17 cellular contexts compared by ENCODE assay signal in genomic region chr5:96247733-96248132, GRCh38.
DNase-seq lines count a peak whose midpoint lies in the region; ATAC-seq, FAIRE-seq and TF ChIP-seq lines count a peak whose summit lies in the region.
"Had no signal": no experiment of that assay in that cellular context is flagged by ENCODE, and none has a peak within 500 bp of the region (broad histone marks: within the 10 kb centered on the region; RNA-seq: fewer than 3 reads in every experiment).

No MANE protein-coding gene starts in this region.

- H4K20me1 ChIP-seq in astrocyte (ENCODE audit: insufficient read depth, low read length): no peaks in the 10 kb centered on the region

- H3K79me2 ChIP-seq in ACC112 (ENCODE audit: control insufficient read depth, insufficient read depth, low read length, unreplicated experiment) (no peaks in the 10 kb centered on the region), astrocyte (ENCODE audit: insufficient read depth, low read length) (no peaks in the 10 kb centered on the region)

- no peak overlapping the region for H3K4me3 Mint-ChIP-seq in astrocyte (ENCODE audit: unreplicated experiment)
- H3K4me3 Mint-ChIP-seq in progenitor cell of endocrine pancreas (ENCODE audit: low read depth): no peak overlapping the region
- no peak overlapping the region for H3K4me3 Mint-ChIP-seq in natural killer cell treated with Interleukin-12 subunit alpha and Interleukin-12 subunit beta and Interleukin-15 and Interleukin-18, amount 100 ng/mL, for 72 hours
- H3K4me3 Mint-ChIP-seq: activated CD4-positive, alpha-beta memory T cell treated with anti-CD3 and anti-CD28 coated beads, Interleukin-2, amount 10 ng/mL, durations not matched to agents 7 days and 5 days; naive B cell; stimulated activated naive CD8-positive, alpha-beta T cell treated with anti-CD3 and anti-CD28 coated beads, Interleukin-15, Interleukin-2, amounts not matched to agents 100 ng/mL and 50 ng/mL, for 24 hours had no signal

- no peak overlapping the region for H3K27ac Mint-ChIP-seq in astrocyte (ENCODE audit: unreplicated experiment)
- H3K27ac Mint-ChIP-seq in progenitor cell of endocrine pancreas: peak overlapping the region; percentile 72
- no peak overlapping the region for H3K27ac Mint-ChIP-seq in natural killer cell treated with Interleukin-12 subunit alpha and Interleukin-12 subunit beta and Interleukin-15 and Interleukin-18, amount 100 ng/mL, for 72 hours
- H3K27ac Mint-ChIP-seq: activated CD4-positive, alpha-beta memory T cell treated with anti-CD3 and anti-CD28 coated beads, Interleukin-2, amount 10 ng/mL, durations not matched to agents 7 days and 5 days; naive B cell; stimulated activated naive CD8-positive, alpha-beta T cell treated with anti-CD3 and anti-CD28 coated beads, Interleukin-15, Interleukin-2, amounts not matched to agents 100 ng/mL and 50 ng/mL, for 24 hours had no signal

- TF ChIP-seq CTCF in astrocyte (IDR thresholded peaks at IDR 0.05; ENCODE audit: insufficient read depth, low read depth, low read length) (no peak), heart left ventricle (IDR thresholded peaks at IDR 0.05) (no peak), progenitor cell of endocrine pancreas (IDR thresholded peaks at IDR 0.05; ENCODE audit: unreplicated experiment) (no peak)

- H3K36me3 Mint-ChIP-seq in astrocyte (ENCODE audit: low read depth, unreplicated experiment) (peaks cover 4% of the 10 kb centered on the region), progenitor cell of endocrine pancreas (ENCODE audit: insufficient read depth) (peaks cover 2% of the 10 kb centered on the region)
- no peaks in the 10 kb centered on the region for H3K36me3 Mint-ChIP-seq in natural killer cell treated with Interleukin-12 subunit alpha and Interleukin-12 subunit beta and Interleukin-15 and Interleukin-18, amount 100 ng/mL, for 72 hours
- H3K36me3 Mint-ChIP-seq: naive B cell had no signal

- H2AFZ ChIP-seq in ACC112 (ENCODE audit: low read length, unreplicated experiment) (peak overlapping the region; percentile 82), astrocyte (ENCODE audit: low read depth, low read length) (no peak overlapping the region)

- H3K4me1 Mint-ChIP-seq in astrocyte (ENCODE audit: low read depth, unreplicated experiment): peaks cover 21% of the 10 kb centered on the region
- peaks cover 52% of the 10 kb centered on the region for H3K4me1 Mint-ChIP-seq in progenitor cell of endocrine pancreas (ENCODE audit: low read depth)
- no peaks in the 10 kb centered on the region for H3K4me1 Mint-ChIP-seq in natural killer cell treated with Interleukin-12 subunit alpha and Interleukin-12 subunit beta and Interleukin-15 and Interleukin-18, amount 100 ng/mL, for 72 hours (ENCODE audit: low read depth in 2 of 2)
- H3K4me1 Mint-ChIP-seq: activated CD4-positive, alpha-beta memory T cell treated with anti-CD3 and anti-CD28 coated beads, Interleukin-2, amount 10 ng/mL, durations not matched to agents 7 days and 5 days; naive B cell had no signal

- ATAC-seq in heart left ventricle (peak; percentile 36 to 47 (median 40)), HG02870 (IDR thresholded peaks at IDR 0.05; ENCODE audit: unreplicated experiment) (no peak)
- no peak for ATAC-seq in natural killer cell treated with Interleukin-12 subunit alpha and Interleukin-12 subunit beta and Interleukin-15 and Interleukin-18, amount 100 ng/mL, for 72 hours

- H3K27ac ChIP-seq in ACC112 (ENCODE audit: low read depth, low read length) (peak overlapping the region; percentile 48), astrocyte (ENCODE audit: low read depth, low read length) (no peak overlapping the region), heart left ventricle (peak overlapping the region; percentile 51 to 81 (median 74))

- no peak for TF ChIP-seq POLR2A in heart left ventricle (IDR thresholded peaks at IDR 0.05)

- H3K27me3 Mint-ChIP-seq in astrocyte (ENCODE audit: low read depth, unreplicated experiment): no peaks in the 10 kb centered on the region
- no peaks in the 10 kb centered on the region for H3K27me3 Mint-ChIP-seq in progenitor cell of endocrine pancreas
- H3K27me3 Mint-ChIP-seq in natural killer cell treated with Interleukin-12 subunit alpha and Interleukin-12 subunit beta and Interleukin-15 and Interleukin-18, amount 100 ng/mL, for 72 hours: peaks cover 13 to 21% of the 10 kb centered on the region in 2 donors

- H3K9me3 Mint-ChIP-seq in astrocyte (ENCODE audit: unreplicated experiment): no peaks in the 10 kb centered on the region
- H3K9me3 Mint-ChIP-seq in progenitor cell of endocrine pancreas (ENCODE audit: low read depth): peaks cover 4% of the 10 kb centered on the region
- no peaks in the 10 kb centered on the region for H3K9me3 Mint-ChIP-seq in natural killer cell treated with Interleukin-12 subunit alpha and Interleukin-12 subunit beta and Interleukin-15 and Interleukin-18, amount 100 ng/mL, for 72 hours
- H3K9me3 Mint-ChIP-seq: activated CD4-positive, alpha-beta memory T cell treated with anti-CD3 and anti-CD28 coated beads, Interleukin-2, amount 10 ng/mL, durations not matched to agents 7 days and 5 days; stimulated activated naive CD8-positive, alpha-beta T cell treated with anti-CD3 and anti-CD28 coated beads, Interleukin-15, Interleukin-2, amounts not matched to agents 100 ng/mL and 50 ng/mL, for 24 hours had no signal

- H3K4me2 ChIP-seq in astrocyte (ENCODE audit: low read length): peak overlapping the region; percentile 8

- H3K27me3 ChIP-seq in ACC112 (ENCODE audit: insufficient read depth, low read length): no peaks in the 10 kb centered on the region
- H3K27me3 ChIP-seq in astrocyte (ENCODE audit: insufficient read depth, low read length): no peaks in the 10 kb centered on the region
- H3K27me3 ChIP-seq in heart left ventricle: no peaks in the 10 kb centered on the region

- DNase-seq in astrocyte (ENCODE audit: low read depth): no peak
- no peak for DNase-seq in heart left ventricle
- DNase-seq in progenitor cell of endocrine pancreas (ENCODE audit: low spot score, unreplicated experiment): no peak
- DNase-seq in natural killer cell treated with Interleukin-12 subunit alpha and Interleukin-12 subunit beta and Interleukin-15 and Interleukin-18, amount 100 ng/mL, for 72 hours (ENCODE audit: low spot score): no peak
- no peak for DNase-seq in NAMALWA (ENCODE audit: low spot score)
- no peak for DNase-seq in HTR-8/SVneo (ENCODE audit: insufficient read length, low spot score)
- DNase-seq: activated CD4-positive, alpha-beta memory T cell treated with anti-CD3 and anti-CD28 coated beads, Interleukin-2, amount 10 ng/mL, durations not matched to agents 7 days and 5 days; activated effector memory CD4-positive, alpha-beta T cell treated with anti-CD3 and anti-CD28 coated beads, Interleukin-2, amount 50 U/mL, for 16 hours; naive B cell; NCI-H2029; NCI-H748 treated with DMSO at 0.1 percent for 48 hours; SHP77 had no signal

- FAIRE-seq in astrocyte (lab: Jason Lieb, UNC) (no peak), HTR-8/SVneo (lab: Jason Lieb, UNC) (no peak)
- FAIRE-seq: TTC549 had no signal

- peak overlapping the region; percentile 26 for H3K9ac ChIP-seq in astrocyte (ENCODE audit: low read length)

- H3K4me1 ChIP-seq in ACC112 (ENCODE audit: control insufficient read depth, insufficient read depth, low read length, unreplicated experiment) (peaks cover 36% of the 10 kb centered on the region), astrocyte (ENCODE audit: insufficient read depth, low read length) (peaks cover 18% of the 10 kb centered on the region), heart left ventricle (peaks cover 0 to 44% (median 15%) of the 10 kb centered on the region in 12 donors)

- H3K36me3 ChIP-seq in ACC112 (ENCODE audit: insufficient read depth, low read length): no peaks in the 10 kb centered on the region
- no peaks in the 10 kb centered on the region for H3K36me3 ChIP-seq in astrocyte (ENCODE audit: insufficient read depth, low read length)
- H3K36me3 ChIP-seq in heart left ventricle: no peaks in the 10 kb centered on the region
- H3K36me3 ChIP-seq: HAP-1 had no signal

- H3K4me3 ChIP-seq in ACC112 (ENCODE audit: low read depth, low read length) (no peak overlapping the region), astrocyte (ENCODE audit: insufficient read depth, low read depth, low read length) (no peak overlapping the region), heart left ventricle (peak overlapping the region in 1 of 12 donors; percentile 1)
- H3K4me3 ChIP-seq: HAP-1 had no signal

- H3K9me3 ChIP-seq in astrocyte (ENCODE audit: insufficient read depth, low read depth, low read length): no peaks in the 10 kb centered on the region
- H3K9me3 ChIP-seq in heart left ventricle: no peaks in the 10 kb centered on the region
- H3K9me3 ChIP-seq: HAP-1 had no signal

- intact Hi-C loops in heart left ventricle (cut with DNase I): loop anchor here in 4 of 10 donors (1.0 to 10.0 kb wide), 7 partner anchors 45 to 390 kb away; partner anchors contain the start of gene ELL2 (in 1 of the 4)

- WGBS in heart left ventricle, 4 donors: 41 to 48% (median 44%) methylated on average over 3 of the region's 3 CpGs

Comparison
In these comparisons a context has a peak if more than half of its experiments do, and no peak if none do; other contexts are left out.
1. ATAC-seq: peak in heart left ventricle (4 of 4); none in natural killer cell treated with Interleukin-12 subunit alpha and Interleukin-12 subunit beta and Interleukin-15 and Interleukin-18, amount 100 ng/mL, for 72 hours (0 of 2) and HG02870 (single experiment).